In genomic region chr1:225880210-225880584, GRCh38 we compare ENCODE assay signal across 8 cellular contexts. TPM values are rescaled to one million over a fixed set of nuclear protein-coding genes. Genes with fewer than 3 reads are reported as not detected.
DNase-seq lines count a peak whose midpoint lies in the region; ATAC-seq and TF ChIP-seq lines count a peak whose summit lies in the region.

No MANE protein-coding gene starts in this region.

- H3K4me1 ChIP-seq in upper lobe of left lung: peaks cover 50 to 72% (median 55%) of the 10 kb centered on the region in 4 donors

- H3K27ac ChIP-seq in upper lobe of left lung: peak overlapping the region; percentile 55 to 94 (median 90)

- peak overlapping the region in 1 of 4 donors; percentile 92 for H3K4me3 ChIP-seq in upper lobe of left lung

- H3K36me3 Mint-ChIP-seq in activated naive CD4-positive, alpha-beta T cell treated with anti-CD3 and anti-CD28 coated beads, Interleukin-2, amount 50 U/mL, for 24 hours: no peaks in the 10 kb centered on the region
- H3K36me3 Mint-ChIP-seq in memory B cell: peaks cover 5% of the 10 kb centered on the region

- no peak for TF ChIP-seq CTCF in upper lobe of left lung (IDR thresholded peaks at IDR 0.05)

- 57% methylated on average over 2 of the region's 2 CpGs; no CpG with 5 or more reads in 1 of the 2 donors for WGBS in upper lobe of left lung, 2 donors

- no peaks in the 10 kb centered on the region for H3K27me3 Mint-ChIP-seq in activated naive CD4-positive, alpha-beta T cell treated with anti-CD3 and anti-CD28 coated beads, Interleukin-2, amount 50 U/mL, for 24 hours
- no peaks in the 10 kb centered on the region for H3K27me3 Mint-ChIP-seq in memory B cell

- peak overlapping the region; percentile 87 for H3K4me3 Mint-ChIP-seq in activated naive CD4-positive, alpha-beta T cell treated with anti-CD3 and anti-CD28 coated beads, Interleukin-2, amount 50 U/mL, for 24 hours
- peak overlapping the region; percentile 92 for H3K4me3 Mint-ChIP-seq in memory B cell

- peaks cover 0 to 24% (median 11%) of the 10 kb centered on the region in 4 donors for H3K36me3 ChIP-seq in upper lobe of left lung

- TF ChIP-seq EP300 in upper lobe of left lung (IDR thresholded peaks at IDR 0.05): no peak

- no peaks in the 10 kb centered on the region for H3K27me3 ChIP-seq in upper lobe of left lung

- H3K4me1 Mint-ChIP-seq in activated naive CD4-positive, alpha-beta T cell treated with anti-CD3 and anti-CD28 coated beads, Interleukin-2, amount 50 U/mL, for 24 hours: peaks cover 74% of the 10 kb centered on the region
- peaks cover 44% of the 10 kb centered on the region for H3K4me1 Mint-ChIP-seq in memory B cell

- TF ChIP-seq POLR2A in upper lobe of left lung (IDR thresholded peaks at IDR 0.05): no peak

- H3K9me3 ChIP-seq in upper lobe of left lung: no peaks in the 10 kb centered on the region

- no peaks in the 10 kb centered on the region for H3K9me3 Mint-ChIP-seq in activated naive CD4-positive, alpha-beta T cell treated with anti-CD3 and anti-CD28 coated beads, Interleukin-2, amount 50 U/mL, for 24 hours
- H3K9me3 Mint-ChIP-seq in memory B cell: no peaks in the 10 kb centered on the region

- H3K27ac Mint-ChIP-seq in activated naive CD4-positive, alpha-beta T cell treated with anti-CD3 and anti-CD28 coated beads, Interleukin-2, amount 50 U/mL, for 24 hours: peak overlapping the region; percentile 70
- peak overlapping the region; percentile 28 for H3K27ac Mint-ChIP-seq in memory B cell

- DNase-seq in activated naive CD4-positive, alpha-beta T cell treated with anti-CD3 and anti-CD28 coated beads, Interleukin-2, amount 50 U/mL, for 16 hours: no peak
- peak in 50 of 58 donors; percentile 15 to 85 (median 62) for DNase-seq in anterior cingulate cortex (lab: John Stamatoyannopoulos, UW)
- no peak for DNase-seq in memory B cell (ENCODE audit: low spot score in 2 of 2)
- no peak for DNase-seq in upper lobe of left lung
- no peak for DNase-seq in NCI-H226
- DNase-seq in effector CD8-positive, alpha-beta T cell (lab: John Stamatoyannopoulos, UW): no peak

- ATAC-seq in memory B cell (ENCODE audit: low read depth): no peak
- ATAC-seq in upper lobe of left lung (ENCODE audit: low FRiP score in 2 of 2): no peak
- no peak for ATAC-seq in HG03439 (IDR thresholded peaks at IDR 0.05; ENCODE audit: unreplicated experiment)

RNA-seq across cellular contexts. Expression of gene TMEM63A, which starts 2.0 kb away (rescaled TPM):
- 100 to 1,000 TPM in 4 of 6 donors, 10 to 100 TPM in 2; 57.9 to 244 (median 105) TPM for total RNA-seq in upper lobe of left lung

RNA-seq across cellular contexts. Expression of gene LEFTY1, which starts 8.7 kb away (rescaled TPM):
- total RNA-seq in upper lobe of left lung: under 1 TPM in 2 of 6 donors, not detected in 4; 0.47 to 0.69 TPM

RNA-seq across cellular contexts. Expression of gene PYCR2, which starts 43.9 kb away (rescaled TPM):
- total RNA-seq in upper lobe of left lung: 100 to 1,000 TPM in 1 of 6 donors, 10 to 100 TPM in 5; 49.4 to 115 (median 69.6) TPM

Comparison
In these comparisons a context has a peak if more than half of its experiments do, and no peak if none do; other contexts are left out.
1. DNase-seq: peak in anterior cingulate cortex (50 of 58); none in activated naive CD4-positive, alpha-beta T cell treated with anti-CD3 and anti-CD28 coated beads, Interleukin-2, amount 50 U/mL, for 16 hours (single experiment), memory B cell (0 of 2), upper lobe of left lung (0 of 2), NCI-H226 (single experiment) and effector CD8-positive, alpha-beta T cell (single experiment).